Comparison of ENCODE assay signal across 17 cellular contexts in genomic region chr12:14191612-14192011, GRCh38.
"Had no signal": no experiment of that assay in that cellular context is flagged by ENCODE, and none has a peak within 500 bp of the region (broad histone marks: within the 10 kb centered on the region; RNA-seq: fewer than 3 reads in every experiment).

No MANE protein-coding gene starts in this region.

- H2AFZ ChIP-seq: parathyroid adenoma had no signal

- H3K9ac ChIP-seq: parathyroid adenoma had no signal

- H3K4me3 ChIP-seq: cardiac muscle cell, esophagus muscularis mucosa, smooth muscle cell, testis had no signal

- DNase-seq: activated CD4-positive, alpha-beta memory T cell treated with anti-CD3 and anti-CD28 coated beads for 36 hours; activated CD4-positive, alpha-beta T cell treated with anti-CD3 and anti-CD28 coated beads for 4 hours; dermis blood vessel endothelial cell; effector memory CD4-positive, alpha-beta T cell; left cardiac atrium; mesendoderm; naive thymus-derived CD4-positive, alpha-beta T cell; stimulated activated CD4-positive, alpha-beta T cell treated with anti-CD3 and anti-CD28 coated beads, Interleukin-4, amount 100 ng/mL, for 1 hour; testis had no signal

- H3K4me1 ChIP-seq: esophagus muscularis mucosa, parathyroid adenoma, testis had no signal

- H3K27me3 ChIP-seq: cardiac muscle cell, testis had no signal

- ATAC-seq: left cardiac atrium; naive thymus-derived CD4-positive, alpha-beta T cell; sciatic nerve; WTC11 had no signal

- FAIRE-seq: endothelial cell of umbilical vein, TTC549 had no signal

- H3K79me2 ChIP-seq: parathyroid adenoma had no signal

- H3K9me3 ChIP-seq: esophagus muscularis mucosa, testis had no signal

- H3K27ac ChIP-seq: cardiac muscle cell, esophagus muscularis mucosa, parathyroid adenoma, testis had no signal

- H3K36me3 ChIP-seq: cardiac muscle cell, esophagus muscularis mucosa had no signal

- H3K4me2 ChIP-seq: smooth muscle cell had no signal
